20 cellular contexts compared by ENCODE assay signal in the genomic region with DNA sequence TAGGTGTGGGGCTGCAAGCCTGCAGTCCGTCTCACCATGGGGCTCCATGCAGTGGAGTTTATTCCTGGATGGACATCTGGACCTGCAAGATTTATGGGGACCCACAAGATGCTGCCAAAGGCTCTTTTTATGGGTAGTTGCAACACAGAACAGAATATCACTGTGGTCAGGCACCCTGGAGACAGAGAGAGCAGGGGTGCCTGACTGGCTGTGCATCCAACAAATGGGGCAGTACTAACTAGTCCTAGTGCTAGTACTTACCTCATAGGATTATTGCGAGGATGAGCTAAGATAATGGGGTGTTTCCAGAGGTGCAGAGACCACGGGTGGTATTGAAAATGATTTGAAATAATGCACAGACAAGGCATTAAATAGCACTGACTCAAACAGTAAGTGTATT. TPM values are rescaled to one million over a fixed set of nuclear protein-coding genes. Genes with fewer than 3 reads are reported as not detected.
"Had no signal": no experiment of that assay in that cellular context is flagged by ENCODE, and none has a peak within 500 bp of the region (broad histone marks: within the 10 kb centered on the region; RNA-seq: fewer than 3 reads in every experiment).

No MANE protein-coding gene starts in this region.

- H3K9me3 ChIP-seq: esophagus muscularis mucosa had no signal

- H3K36me3 Mint-ChIP-seq: activated CD8-positive, alpha-beta memory T cell treated with anti-CD3 and anti-CD28 coated beads, Interleukin-2, amount 10 ng/mL, durations not matched to agents 7 days and 5 days; activated naive CD8-positive, alpha-beta T cell; memory B cell; type B pancreatic cell had no signal

- H3K36me3 ChIP-seq: cardiac muscle cell, esophagus muscularis mucosa had no signal

- H3K4me3 Mint-ChIP-seq: activated CD4-positive, alpha-beta memory T cell treated with anti-CD3 and anti-CD28 coated beads, Interleukin-2, amount 10 ng/mL, durations not matched to agents 7 days and 5 days; activated CD8-positive, alpha-beta memory T cell treated with anti-CD3 and anti-CD28 coated beads, Interleukin-2, amount 10 ng/mL, durations not matched to agents 7 days and 5 days; activated naive CD8-positive, alpha-beta T cell; dendritic cell treated with granulocyte-macrophage colony-stimulating factor and Interleukin-4, amounts not matched to agents 40 ng/mL and 50 ng/mL, for 4 days; memory B cell; type B pancreatic cell had no signal

- H3K4me1 ChIP-seq: esophagus muscularis mucosa had no signal

- H3K9me3 Mint-ChIP-seq: activated CD4-positive, alpha-beta memory T cell treated with anti-CD3 and anti-CD28 coated beads, Interleukin-2, amount 10 ng/mL, durations not matched to agents 7 days and 5 days; dendritic cell treated with granulocyte-macrophage colony-stimulating factor and Interleukin-4, amounts not matched to agents 40 ng/mL and 50 ng/mL, for 4 days; memory B cell; type B pancreatic cell had no signal

- H3K4me1 Mint-ChIP-seq: activated CD4-positive, alpha-beta memory T cell treated with anti-CD3 and anti-CD28 coated beads, Interleukin-2, amount 10 ng/mL, durations not matched to agents 7 days and 5 days; activated CD8-positive, alpha-beta memory T cell treated with anti-CD3 and anti-CD28 coated beads, Interleukin-2, amount 10 ng/mL, durations not matched to agents 7 days and 5 days; memory B cell had no signal

- DNase-seq: activated CD4-positive, alpha-beta memory T cell treated with anti-CD3 and anti-CD28 coated beads, Interleukin-2, amount 10 ng/mL, durations not matched to agents 7 days and 5 days; activated CD4-positive, alpha-beta T cell treated with anti-CD3 and anti-CD28 coated beads for 48 hours; activated CD4-positive, CD25-positive, alpha-beta regulatory T cell; activated CD8-positive, alpha-beta memory T cell treated with anti-CD3 and anti-CD28 coated beads, Interleukin-2, amount 10 ng/mL, durations not matched to agents 7 days and 5 days; amniotic stem cell; effector CD8-positive, alpha-beta T cell; left ventricle myocardium superior; occipital lobe; posterior cingulate gyrus; stimulated activated CD4-positive, alpha-beta T cell treated with anti-CD3 and anti-CD28 coated beads, Interleukin-12 subunit alpha, Interleukin-12 subunit beta, amount 100 ng/mL, for 4 hours; stimulated activated CD4-positive, alpha-beta T cell treated with anti-CD3 and anti-CD28 coated beads, Interleukin-1b, Interleukin-23, amount 100 ng/mL, for 48 hours; stimulated activated naive CD8-positive, alpha-beta T cell treated with anti-CD3 and anti-CD28 coated beads, Interleukin-15, Interleukin-2, amounts not matched to agents 100 U/mL and 50 U/mL, for 24 hours; T-helper 9 cell had no signal

- H3K27ac ChIP-seq: cardiac muscle cell, esophagus muscularis mucosa had no signal

- H3K27ac Mint-ChIP-seq: activated CD4-positive, alpha-beta memory T cell treated with anti-CD3 and anti-CD28 coated beads, Interleukin-2, amount 10 ng/mL, durations not matched to agents 7 days and 5 days; activated CD8-positive, alpha-beta memory T cell treated with anti-CD3 and anti-CD28 coated beads, Interleukin-2, amount 10 ng/mL, durations not matched to agents 7 days and 5 days; activated naive CD8-positive, alpha-beta T cell; dendritic cell treated with granulocyte-macrophage colony-stimulating factor and Interleukin-4, amounts not matched to agents 40 ng/mL and 50 ng/mL, for 4 days; memory B cell; type B pancreatic cell had no signal

- H3K27me3 Mint-ChIP-seq: activated CD8-positive, alpha-beta memory T cell treated with anti-CD3 and anti-CD28 coated beads, Interleukin-2, amount 10 ng/mL, durations not matched to agents 7 days and 5 days had no signal

- H3K4me3 ChIP-seq: cardiac muscle cell, esophagus muscularis mucosa had no signal

- ATAC-seq: activated CD8-positive, alpha-beta memory T cell treated with anti-CD3 and anti-CD28 coated beads, Interleukin-2, amount 10 ng/mL, durations not matched to agents 7 days and 5 days; left ventricle myocardium superior; stimulated activated naive CD8-positive, alpha-beta T cell treated with anti-CD3 and anti-CD28 coated beads, Interleukin-15, Interleukin-2, amounts not matched to agents 100 U/mL and 50 U/mL, for 24 hours had no signal

- FAIRE-seq: endothelial cell of umbilical vein had no signal

RNA-seq across cellular contexts. Expression of gene MMP2, which starts 42.4 kb away (rescaled TPM):
- total RNA-seq: activated CD8-positive, alpha-beta memory T cell treated with anti-CD3 and anti-CD28 coated beads, Interleukin-2, amount 10 ng/mL, durations not matched to agents 7 days and 5 days had no signal
